Comparison of ENCODE assay signal across 24 cellular contexts in the genomic region with DNA sequence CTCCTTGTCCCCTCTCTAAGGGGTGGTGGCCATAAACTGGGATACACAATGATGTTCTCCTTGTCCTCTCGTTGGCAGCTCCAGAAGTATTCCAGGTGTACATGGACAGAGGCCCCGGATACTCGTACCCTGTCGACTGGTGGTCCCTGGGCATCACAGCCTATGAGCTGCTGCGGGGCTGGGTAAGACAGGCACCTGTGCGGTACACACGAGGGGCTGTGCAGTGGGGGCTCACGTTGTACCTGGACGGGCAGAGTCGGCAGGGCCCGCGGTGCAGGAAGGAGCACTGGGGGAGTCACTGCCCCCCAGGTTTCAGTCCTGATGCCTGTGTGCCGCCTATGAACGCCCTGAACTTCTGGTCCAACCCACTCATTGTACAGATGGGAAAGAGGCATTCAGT.
"Had no signal": no experiment of that assay in that cellular context is flagged by ENCODE, and none has a peak within 500 bp of the region (broad histone marks: within the 10 kb centered on the region; RNA-seq: fewer than 3 reads in every experiment).

No MANE protein-coding gene starts in this region.

- H3K27me3 Mint-ChIP-seq: activated CD8-positive, alpha-beta memory T cell treated with anti-CD3 and anti-CD28 coated beads, Interleukin-2, amount 10 ng/mL, durations not matched to agents 7 days and 5 days; activated naive CD8-positive, alpha-beta T cell; T-helper 17 cell had no signal

- H3K4me3 Mint-ChIP-seq: activated CD8-positive, alpha-beta memory T cell treated with anti-CD3 and anti-CD28 coated beads, Interleukin-2, amount 10 ng/mL, durations not matched to agents 7 days and 5 days; activated CD8-positive, alpha-beta T cell treated with anti-CD3 and anti-CD28 coated beads, Interleukin-2, amount 10 ng/mL, durations not matched to agents 7 days and 5 days; activated naive CD4-positive, alpha-beta T cell treated with anti-CD3 and anti-CD28 coated beads for 36 hours; activated naive CD8-positive, alpha-beta T cell; activated T-cell treated with anti-CD3 and anti-CD28 coated beads, Interleukin-2, amount 50 U/mL, for 4 hours; activated T-helper 17 cell treated with anti-CD3 and anti-CD28 coated beads, Interleukin-2, amount 50 U/mL, for 72 hours; T-helper 17 cell; WTC11 had no signal

- H3K36me3 Mint-ChIP-seq: activated CD8-positive, alpha-beta memory T cell treated with anti-CD3 and anti-CD28 coated beads, Interleukin-2, amount 10 ng/mL, durations not matched to agents 7 days and 5 days; activated naive CD8-positive, alpha-beta T cell had no signal

- H3K27ac Mint-ChIP-seq: activated CD8-positive, alpha-beta memory T cell treated with anti-CD3 and anti-CD28 coated beads, Interleukin-2, amount 10 ng/mL, durations not matched to agents 7 days and 5 days; activated CD8-positive, alpha-beta T cell treated with anti-CD3 and anti-CD28 coated beads, Interleukin-2, amount 10 ng/mL, durations not matched to agents 7 days and 5 days; activated naive CD4-positive, alpha-beta T cell treated with anti-CD3 and anti-CD28 coated beads for 36 hours; activated naive CD8-positive, alpha-beta T cell; activated T-helper 17 cell treated with anti-CD3 and anti-CD28 coated beads, Interleukin-2, amount 50 U/mL, for 72 hours; T-helper 17 cell; WTC11 had no signal

- H3K4me3 ChIP-seq: K562 had no signal

- H3K9me3 Mint-ChIP-seq: activated naive CD4-positive, alpha-beta T cell treated with anti-CD3 and anti-CD28 coated beads for 36 hours; activated T-cell treated with anti-CD3 and anti-CD28 coated beads, Interleukin-2, amount 50 U/mL, for 4 hours; activated T-helper 17 cell treated with anti-CD3 and anti-CD28 coated beads, Interleukin-2, amount 50 U/mL, for 72 hours; WTC11 had no signal

- ATAC-seq: activated CD8-positive, alpha-beta memory T cell treated with anti-CD3 and anti-CD28 coated beads, Interleukin-2, amount 10 ng/mL, durations not matched to agents 7 days and 5 days; activated CD8-positive, alpha-beta T cell treated with anti-CD3 and anti-CD28 coated beads, Interleukin-2, amount 10 ng/mL, durations not matched to agents 7 days and 5 days; activated T-cell treated with anti-CD3 and anti-CD28 coated beads, Interleukin-2, amount 50 U/mL, for 4 hours; activated T-helper 17 cell treated with anti-CD3 and anti-CD28 coated beads, Interleukin-2, amount 50 U/mL, for 72 hours; K562; T-helper 17 cell; WTC11 had no signal

- DNase-seq: activated CD4-positive, alpha-beta T cell treated with anti-CD3 and anti-CD28 coated beads for 48 hours; activated CD4-positive, alpha-beta T cell treated with anti-CD3 and anti-CD28 coated beads, Interleukin-2, amount 50 U/mL, for 4 hours; activated CD4-positive, CD25-positive, alpha-beta regulatory T cell treated with anti-CD3 and anti-CD28 coated beads, Interleukin-2, amount 50 U/mL, for 72 hours; activated CD8-positive, alpha-beta memory T cell treated with anti-CD3 and anti-CD28 coated beads, Interleukin-2, amount 10 ng/mL, durations not matched to agents 7 days and 5 days; activated CD8-positive, alpha-beta T cell treated with anti-CD3 and anti-CD28 coated beads, Interleukin-2, amount 10 ng/mL, durations not matched to agents 7 days and 5 days; activated gamma-delta T cell; activated naive CD4-positive, alpha-beta T cell treated with anti-CD3 and anti-CD28 coated beads for 36 hours; activated T-cell treated with anti-CD3 and anti-CD28 coated beads, Interleukin-2, amount 50 U/mL, for 4 hours; amygdala; Karpas-422; MM.1S; NCI-H1105 treated with DMSO at 0.1 percent for 48 hours; NCI-H1436 treated with DMSO at 0.1 percent for 48 hours; NCI-H187 treated with DMSO at 0.1 percent for 48 hours; NCI-H2081 treated with DMSO at 0.1 percent for 48 hours; NCI-H446; NCI-H524; SHP77 treated with DMSO at 0.1 percent for 48 hours; T-helper 17 cell; T-helper 9 cell had no signal

- H3K4me1 Mint-ChIP-seq: activated CD8-positive, alpha-beta memory T cell treated with anti-CD3 and anti-CD28 coated beads, Interleukin-2, amount 10 ng/mL, durations not matched to agents 7 days and 5 days; activated T-helper 17 cell treated with anti-CD3 and anti-CD28 coated beads, Interleukin-2, amount 50 U/mL, for 72 hours; T-helper 17 cell had no signal
